In genomic region chr1:84122780-84123382, GRCh38 we compare ENCODE assay signal across 8 cellular contexts. TPM values are rescaled to one million over a fixed set of nuclear protein-coding genes. Genes with fewer than 3 reads are reported as not detected.
DNase-seq lines count a peak whose midpoint lies in the region; ATAC-seq, FAIRE-seq and TF ChIP-seq lines count a peak whose summit lies in the region.

No MANE protein-coding gene starts in this region.

- no CpG with 5 or more reads among the region's 2 CpGs for WGBS in neuronal stem cell (ENCODE audit: extremely low coverage in 2 of 2, insufficient read length in 2 of 2, insufficient replicate concordance in 1 of 2), 2 donors

- peak; percentile 54 for ATAC-seq in mucosa of descending colon
- no peak for ATAC-seq in thoracic aorta (ENCODE audit: insufficient number of reproducible peaks, low FRiP score, low read depth)

- H3K4ac ChIP-seq in neuronal stem cell (ENCODE audit: low read length) = no peak overlapping the region

- H2BK15ac ChIP-seq in neuronal stem cell (ENCODE audit: low read length) = no peak overlapping the region

- no peak overlapping the region for H3K4me2 ChIP-seq in neuronal stem cell (ENCODE audit: insufficient read depth, low read length, poor library complexity, severe bottlenecking)

- no peak overlapping the region for H2BK120ac ChIP-seq in neuronal stem cell (ENCODE audit: low read depth, low read length)

- no peak overlapping the region for H2AFZ ChIP-seq in neuronal stem cell (ENCODE audit: low read length)

- H4K8ac ChIP-seq in neuronal stem cell (ENCODE audit: low read depth, low read length) = no peak overlapping the region

- intact Hi-C loops in mucosa of descending colon (cut with DNase I, micrococcal nuclease) = loop anchor here (2.0 to 10.0 kb wide), 2 partner anchors 188 to 192 kb away; no protein-coding TSS in a partner anchor

- H3K18ac ChIP-seq in neuronal stem cell (ENCODE audit: low read length) = no peak overlapping the region

- DNase-seq in NCI-H2029 (lab: John Stamatoyannopoulos, UW) (peak; percentile 53), dermis blood vessel endothelial cell (peak; percentile 77), mucosa of descending colon (peak in 2 of 3 donors; percentile 34 to 89), thoracic aorta (ENCODE audit: low spot score) (peak; percentile 6), neuronal stem cell (ENCODE audit: low spot score) (no peak)

- H3K79me1 ChIP-seq in neuronal stem cell (ENCODE audit: low read depth, low read length) = no peaks in the 10 kb centered on the region

- FAIRE-seq in G401.6 (lab: Jason Lieb, UNC) = peak; percentile 76

- no peak overlapping the region for H3K4me3 ChIP-seq in HEK293 (ENCODE audit: low read depth, low read length)
- H3K4me3 ChIP-seq in WI38 (ENCODE audit: low read depth, low read length) = no peak overlapping the region
- no peak overlapping the region for H3K4me3 ChIP-seq in mucosa of descending colon
- H3K4me3 ChIP-seq in thoracic aorta = no peak overlapping the region
- no peak overlapping the region for H3K4me3 ChIP-seq in neuronal stem cell (ENCODE audit: low read length in 2 of 2)

- H2BK12ac ChIP-seq in neuronal stem cell (ENCODE audit: low read length) = no peak overlapping the region

- H3K9me3 ChIP-seq in HEK293 (ENCODE audit: control insufficient read depth, insufficient read depth, low read depth, low read length) = no peaks in the 10 kb centered on the region
- no peaks in the 10 kb centered on the region for H3K9me3 ChIP-seq in mucosa of descending colon
- no peaks in the 10 kb centered on the region for H3K9me3 ChIP-seq in thoracic aorta
- peaks cover 3 to 5% of the 10 kb centered on the region in 2 donors for H3K9me3 ChIP-seq in neuronal stem cell (replicated peaks in 1 of 2; ENCODE audit: control insufficient read depth in 2 of 2, insufficient read depth in 1 of 2, low read depth in 1 of 2, low read length in 2 of 2)

- no peak overlapping the region for H3K9ac ChIP-seq in neuronal stem cell (ENCODE audit: low read depth, low read length, poor library complexity)

- no peak overlapping the region for H4K91ac ChIP-seq in neuronal stem cell (ENCODE audit: low read depth, low read length, poor library complexity)

- H2AK5ac ChIP-seq in neuronal stem cell (ENCODE audit: low read depth, low read length) = no peak overlapping the region

- no peaks in the 10 kb centered on the region for H3K36me3 ChIP-seq in HEK293 (ENCODE audit: control insufficient read depth in 2 of 2, insufficient read depth in 1 of 2, low read length in 2 of 2)
- no peaks in the 10 kb centered on the region for H3K36me3 ChIP-seq in mucosa of descending colon (ENCODE audit: low read depth)
- no peaks in the 10 kb centered on the region for H3K36me3 ChIP-seq in thoracic aorta
- H3K36me3 ChIP-seq in neuronal stem cell (replicated peaks in 1 of 2; ENCODE audit: control insufficient read depth in 2 of 2, insufficient read depth in 2 of 2, low read length in 2 of 2) = peaks cover 2 to 5% of the 10 kb centered on the region in 2 donors

- peaks cover 6% of the 10 kb centered on the region; the same call in 1 of the 2 replicates for H3K4me1 ChIP-seq in HEK293 (ENCODE audit: control insufficient read depth, insufficient read depth, low read length)
- no peaks in the 10 kb centered on the region for H3K4me1 ChIP-seq in mucosa of descending colon (ENCODE audit: low read depth)
- H3K4me1 ChIP-seq in thoracic aorta (ENCODE audit: control insufficient read depth in 1 of 2, low read depth in 2 of 2) = no peaks in the 10 kb centered on the region
- no peaks in the 10 kb centered on the region for H3K4me1 ChIP-seq in neuronal stem cell (ENCODE audit: control insufficient read depth in 2 of 2, insufficient read depth in 1 of 2, low read depth in 1 of 2, low read length in 2 of 2)

- H3K27me3 ChIP-seq in thoracic aorta (replicated peaks; ENCODE audit: insufficient read depth) (no peaks in the 10 kb centered on the region), neuronal stem cell (ENCODE audit: control insufficient read depth in 3 of 3, insufficient read depth in 3 of 3, low read depth in 1 of 3, low read length in 3 of 3) (no peaks in the 10 kb centered on the region)

- no peak; the same call in 1 of the 2 replicates for TF ChIP-seq CTCF in HEK293 (tag by site-specific recombination; IDR thresholded peaks at IDR 0.05)
- TF ChIP-seq CTCF in WI38 (IDR thresholded peaks at IDR 0.05; ENCODE audit: low read depth, low read length) = peak; percentile 46
- TF ChIP-seq CTCF in mucosa of descending colon (IDR thresholded peaks at IDR 0.05) = no peak
- peak; percentile 58 for TF ChIP-seq CTCF in thoracic aorta (IDR thresholded peaks at IDR 0.05)

- H3K23ac ChIP-seq in neuronal stem cell (ENCODE audit: low read depth, low read length, poor library complexity) = no peak overlapping the region

- H3K27ac ChIP-seq in HEK293 (ENCODE audit: extremely low read depth, low read depth, low read length) = no peak overlapping the region
- no peak overlapping the region for H3K27ac ChIP-seq in thoracic aorta
- no peak overlapping the region for H3K27ac ChIP-seq in neuronal stem cell (replicated peaks; ENCODE audit: low read length)

- no peak overlapping the region for H3K14ac ChIP-seq in neuronal stem cell (ENCODE audit: low read length)

- POLR2A ChIA-PET in HEK293 (lab: Yijun Ruan, JAX) = no interaction called here

- CTCF ChIA-PET in HEK293 (lab: Yijun Ruan, JAX) = interaction anchor here (0.6 to 5.2 kb wide), 13 partner anchors 9 to 428 kb away, joined by 3 to 55 read pairs (median 3); partner anchors contain the start of gene PRKACB

- H2BK5ac ChIP-seq in neuronal stem cell (ENCODE audit: low read length) = no peak overlapping the region

TF ChIP-seq in HEK293, 187 proteins besides CTCF, POLR2A, EP300 and RAD21:
- TF ChIP-seq ZNF274 (IDR thresholded peaks at IDR 0.05; ENCODE audit: low read length) (no peak), ZNF274 (tag by site-specific recombination; IDR thresholded peaks at IDR 0.05; ENCODE audit: borderline replicate concordance) (no peak), ZNF121 (tag by site-specific recombination; IDR thresholded peaks at IDR 0.05) (no peak), ZNF692 (tag by site-specific recombination; IDR thresholded peaks at IDR 0.05) (no peak), ZNF777 (tag by site-specific recombination; IDR thresholded peaks at IDR 0.05; ENCODE audit: borderline replicate concordance) (no peak), ZNF654 (tag by site-specific recombination; IDR thresholded peaks at IDR 0.05; ENCODE audit: low read depth) (peak; percentile 60)
TF ChIP-seq in HEK293: peak in this region for 1.

RNA-seq across cellular contexts. Expression of gene PRKACB, which starts 21.2 kb away (rescaled TPM):
- 20.6 and 30.8 TPM in 2 replicates for total RNA-seq in dermis blood vessel endothelial cell
- 100 to 1,000 TPM in 1 of 3 donors, 10 to 100 TPM in 2; 91.0 to 155 (median 99.3) TPM for total RNA-seq in mucosa of descending colon
- 10 to 100 TPM; 27.3 to 32.2 TPM for total RNA-seq in thoracic aorta
- 20.6 TPM for polyA plus RNA-seq in neuronal stem cell (2013, experiment 1 of 2)
- polyA plus RNA-seq in neuronal stem cell (2013, experiment 2 of 2) = 21.7 TPM

Comparison
In these comparisons a context has a peak if more than half of its experiments do, and no peak if none do; other contexts are left out.
1. CTCF ChIP-seq: peak in WI38 (single experiment) and thoracic aorta (single experiment); none in HEK293 (single experiment) and mucosa of descending colon (single experiment).